Comparison of ENCODE assay signal across 18 cellular contexts in the genomic region with DNA sequence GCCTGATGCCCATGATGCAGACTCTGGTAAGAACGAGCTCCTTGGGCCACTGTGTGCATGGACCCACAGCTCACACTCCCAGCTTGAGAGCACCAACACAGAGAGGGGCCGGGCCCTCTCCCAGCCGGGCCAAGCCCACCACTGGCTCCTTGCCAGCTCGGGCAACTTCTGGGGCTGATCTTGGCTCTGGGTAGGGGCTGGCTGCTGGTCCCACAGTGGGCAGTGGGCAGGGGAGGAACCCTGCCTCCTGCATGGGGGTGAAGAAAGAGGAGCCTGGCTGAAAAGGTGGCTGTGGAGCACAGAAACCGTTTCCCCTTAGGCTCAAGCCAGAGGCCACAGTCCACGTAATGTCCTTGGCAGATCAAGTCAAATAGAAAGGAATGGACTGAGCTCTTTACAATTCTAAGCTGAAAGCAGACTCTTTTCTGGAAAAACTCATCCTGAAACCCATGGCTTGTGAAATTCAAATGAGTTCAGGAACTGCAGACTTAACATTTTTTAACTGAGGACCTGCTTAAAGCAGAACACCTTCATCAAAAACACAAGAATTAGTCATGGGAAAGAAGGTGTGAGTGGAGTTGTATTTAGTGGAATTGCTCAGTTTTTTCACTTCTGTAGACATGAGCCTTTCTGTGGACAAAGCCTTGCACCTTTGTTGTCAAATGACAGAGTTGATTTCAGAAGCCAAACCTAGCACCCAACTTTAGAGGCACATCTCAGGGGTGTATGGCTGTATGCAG.
A peak's percentile ranks its signal among the peaks of the same experiment; 100 is the strongest.
DNase-seq lines count a peak whose midpoint lies in the region; ATAC-seq, FAIRE-seq and TF ChIP-seq lines count a peak whose summit lies in the region.
"Had no signal": no experiment of that assay in that cellular context is flagged by ENCODE, and none has a peak within 500 bp of the region (broad histone marks: within the 10 kb centered on the region; RNA-seq: fewer than 3 reads in every experiment).

No MANE protein-coding gene starts in this region.

- FAIRE-seq in kidney (lab: Jason Lieb, UNC) = no peak

- H3K9me3 Mint-ChIP-seq in GM23338 = no peaks in the 10 kb centered on the region
- no peaks in the 10 kb centered on the region for H3K9me3 Mint-ChIP-seq in activated CD8-positive, alpha-beta memory T cell treated with anti-CD3 and anti-CD28 coated beads, Interleukin-2, amount 10 ng/mL, durations not matched to agents 7 days and 5 days (ENCODE audit: low read depth)
- H3K9me3 Mint-ChIP-seq: CD8-positive, alpha-beta memory T cell had no signal

- TF ChIP-seq EP300 in sigmoid colon (IDR thresholded peaks at IDR 0.05) = no peak

- H3K4me3 ChIP-seq in GM23338 (no peak overlapping the region), Panc1 (ENCODE audit: low read depth in 2 of 2, low read length in 2 of 2) (no peak overlapping the region), kidney (ENCODE audit: low read length in 2 of 2) (no peak overlapping the region), sigmoid colon (no peak overlapping the region)
- H3K4me3 ChIP-seq: lower lobe of right lung, testis had no signal

- no peak overlapping the region for H3K4me2 ChIP-seq in GM23338

- no peak for ATAC-seq in GM23338
- ATAC-seq in Panc1 = no peak
- no peak for ATAC-seq in activated CD8-positive, alpha-beta memory T cell treated with anti-CD3 and anti-CD28 coated beads, Interleukin-2, amount 10 ng/mL, durations not matched to agents 7 days and 5 days
- ATAC-seq in GM18907 (IDR thresholded peaks at IDR 0.05; ENCODE audit: unreplicated experiment) = no peak
- ATAC-seq: esophagus mucosa, lower lobe of right lung had no signal

- H3K27ac Mint-ChIP-seq in GM23338 = peak overlapping the region; percentile 10; the same call in 1 of the 2 replicates
- no peak overlapping the region for H3K27ac Mint-ChIP-seq in activated CD8-positive, alpha-beta memory T cell treated with anti-CD3 and anti-CD28 coated beads, Interleukin-2, amount 10 ng/mL, durations not matched to agents 7 days and 5 days

- CTCF ChIA-PET in Panc1 (lab: Charles Lee) = no interaction called here
- CTCF ChIA-PET in activated CD8-positive, alpha-beta memory T cell treated with anti-CD3 and anti-CD28 coated beads, Interleukin-2, amount 10 ng/mL, durations not matched to agents 7 days and 5 days (lab: Charles Lee) = no interaction called here

- TF ChIP-seq CTCF in GM23338 (conservative IDR thresholded peaks at IDR 0.05; ENCODE audit: low read depth in 2 of 2) (no peak), Panc1 (IDR thresholded peaks at IDR 0.05) (no peak), kidney (IDR thresholded peaks at IDR 0.05; ENCODE audit: borderline replicate concordance, extremely low read depth, insufficient read depth) (no peak), sigmoid colon (IDR thresholded peaks at IDR 0.05) (no peak)

- H3K9me3 ChIP-seq in Panc1 (ENCODE audit: control insufficient read depth, insufficient read depth, low read depth, low read length) (no peaks in the 10 kb centered on the region), kidney (ENCODE audit: control insufficient read depth in 1 of 2, low read length in 2 of 2) (no peaks in the 10 kb centered on the region), sigmoid colon (no peaks in the 10 kb centered on the region)
- H3K9me3 ChIP-seq: lower lobe of right lung, testis had no signal

- 83 to 91% methylated on average over 6 of the region's 6 CpGs for WGBS in sigmoid colon, 2 donors

- BruUV-seq in Panc1 (replicated peaks; lab: Mats Ljungman, UMichigan) = no TSS peak

- no peak overlapping the region for H3K4me3 Mint-ChIP-seq in GM23338
- H3K4me3 Mint-ChIP-seq in activated CD8-positive, alpha-beta memory T cell treated with anti-CD3 and anti-CD28 coated beads, Interleukin-2, amount 10 ng/mL, durations not matched to agents 7 days and 5 days = no peak overlapping the region
- H3K4me3 Mint-ChIP-seq: CD8-positive, alpha-beta memory T cell had no signal

- H3F3A ChIP-seq in GM23338 (replicated peaks; ENCODE audit: low read depth) = no peaks in the 10 kb centered on the region

- no peaks in the 10 kb centered on the region for H3K9me2 ChIP-seq in GM23338 (ENCODE audit: insufficient read depth)

- no peaks in the 10 kb centered on the region for H3K79me2 ChIP-seq in GM23338 (replicated peaks; ENCODE audit: insufficient read depth)

- TF ChIP-seq POLR2A in sigmoid colon (IDR thresholded peaks at IDR 0.05) = no peak

- H2AFZ ChIP-seq in GM23338 = no peak overlapping the region

- no peaks in the 10 kb centered on the region for H3K4me1 ChIP-seq in GM23338 (ENCODE audit: insufficient read depth)
- peaks cover 2% of the 10 kb centered on the region; the same call in 1 of the 2 replicates for H3K4me1 ChIP-seq in Panc1 (ENCODE audit: control insufficient read depth, insufficient read depth, low read length)
- no peaks in the 10 kb centered on the region for H3K4me1 ChIP-seq in kidney (ENCODE audit: control insufficient read depth in 1 of 2, insufficient read depth in 1 of 2, low read depth in 1 of 2, low read length in 2 of 2)
- H3K4me1 ChIP-seq in sigmoid colon = peaks cover 0 to 32% (median 26%) of the 10 kb centered on the region in 4 donors
- H3K4me1 ChIP-seq: testis had no signal

- H3K27me3 Mint-ChIP-seq in GM23338 (ENCODE audit: insufficient read depth, low read depth, poor library complexity) = peaks cover 4% of the 10 kb centered on the region
- no peaks in the 10 kb centered on the region for H3K27me3 Mint-ChIP-seq in activated CD8-positive, alpha-beta memory T cell treated with anti-CD3 and anti-CD28 coated beads, Interleukin-2, amount 10 ng/mL, durations not matched to agents 7 days and 5 days
- H3K27me3 Mint-ChIP-seq: CD8-positive, alpha-beta memory T cell had no signal

- H3K27ac ChIP-seq in GM23338 (ENCODE audit: low read depth) (no peak overlapping the region), Panc1 (ENCODE audit: low read length) (peak overlapping the region; percentile 51; the same call in 1 of the 2 replicates), kidney (ENCODE audit: low read depth in 2 of 2, low read length in 2 of 2) (no peak overlapping the region), sigmoid colon (peak overlapping the region; percentile 15 to 76 (median 58))
- H3K27ac ChIP-seq: lower lobe of right lung, testis had no signal

- in situ Hi-C loops in Panc1 (cut with HindIII; ENCODE audit: low pct_unique_long_range_greater_than_20kb, low sequenced_read_pairs) = no loop called here

- intact Hi-C loops in Panc1 (cut with micrococcal nuclease; ENCODE audit: unreplicated experiment) = no loop called here
- intact Hi-C loops in kidney (cut with DNase I) = no loop called here
- intact Hi-C loops in sigmoid colon (cut with DNase I) = no loop called here

- DNase-seq in GM23338 (ENCODE audit: low spot score) (no peak), Panc1 (ENCODE audit: low read depth, low spot score) (no peak), kidney (peak; percentile 58), sigmoid colon (no peak), NCI-H1048 (lab: John Stamatoyannopoulos, UW) (no peak)
- no peak for DNase-seq in activated CD8-positive, alpha-beta memory T cell treated with anti-CD3 and anti-CD28 coated beads, Interleukin-2, amount 10 ng/mL, durations not matched to agents 7 days and 5 days
- DNase-seq: activated CD4-positive, alpha-beta T cell treated with anti-CD3 and anti-CD28 coated beads for 1 hour; activated naive CD4-positive, alpha-beta T cell; CD8-positive, alpha-beta memory T cell; effector memory CD4-positive, alpha-beta T cell; lower lobe of right lung; NCI-H1436; NCI-H510A; retina; stimulated activated CD4-positive, alpha-beta T cell treated with anti-CD3 and anti-CD28 coated beads, Interleukin-15, amount 100 ng/mL, for 24 hours; testis had no signal

- H3K9ac ChIP-seq in kidney (ENCODE audit: low read length in 2 of 2) = no peak overlapping the region

- H3K36me3 ChIP-seq in GM23338 (ENCODE audit: insufficient read depth) (no peaks in the 10 kb centered on the region), Panc1 (ENCODE audit: control insufficient read depth, insufficient read depth, low read length) (no peaks in the 10 kb centered on the region), kidney (ENCODE audit: control insufficient read depth in 1 of 2, insufficient read depth in 2 of 2, low read length in 2 of 2) (peaks cover 6 to 19% of the 10 kb centered on the region in 2 donors), sigmoid colon (peaks cover 0 to 45% (median 21%) of the 10 kb centered on the region in 4 donors)

- no peaks in the 10 kb centered on the region for H3K27me3 ChIP-seq in GM23338 (ENCODE audit: insufficient read depth)
- no peaks in the 10 kb centered on the region for H3K27me3 ChIP-seq in Panc1 (ENCODE audit: control insufficient read depth, insufficient read depth, low read length)
- no peaks in the 10 kb centered on the region for H3K27me3 ChIP-seq in sigmoid colon
- H3K27me3 ChIP-seq: testis had no signal

- H3K4me1 Mint-ChIP-seq in GM23338 = peaks cover 13% of the 10 kb centered on the region; the same call in 2 of the 3 replicates
- no peaks in the 10 kb centered on the region for H3K4me1 Mint-ChIP-seq in activated CD8-positive, alpha-beta memory T cell treated with anti-CD3 and anti-CD28 coated beads, Interleukin-2, amount 10 ng/mL, durations not matched to agents 7 days and 5 days

- POLR2A ChIA-PET in Panc1 (lab: Charles Lee) = no interaction called here

- H4K20me1 ChIP-seq in GM23338 (replicated peaks; ENCODE audit: insufficient read depth) = no peaks in the 10 kb centered on the region

- peaks cover 7% of the 10 kb centered on the region; the same call in 2 of the 3 replicates for H3K36me3 Mint-ChIP-seq in GM23338 (ENCODE audit: low read depth)
- peaks cover 12% of the 10 kb centered on the region for H3K36me3 Mint-ChIP-seq in activated CD8-positive, alpha-beta memory T cell treated with anti-CD3 and anti-CD28 coated beads, Interleukin-2, amount 10 ng/mL, durations not matched to agents 7 days and 5 days

TF ChIP-seq in GM23338, 12 proteins besides CTCF, POLR2A, EP300 and RAD21 (continues in another document):
- TF ChIP-seq CREB1 (CRISPR knock-in tag; IDR thresholded peaks at IDR 0.05; ENCODE audit: low read depth) (no peak), POLR2AphosphoS5 (IDR thresholded peaks at IDR 0.05; ENCODE audit: low read depth) (no peak), NANOG (IDR thresholded peaks at IDR 0.05; ENCODE audit: borderline replicate concordance) (no peak), EZH2phosphoT487 (IDR thresholded peaks at IDR 0.05; ENCODE audit: unreplicated experiment) (no peak), ZNF114 (CRISPR knock-in tag; IDR thresholded peaks at IDR 0.05) (no peak), EZH2 (IDR thresholded peaks at IDR 0.05; ENCODE audit: low read depth, unreplicated experiment) (no peak)

Comparison
In these comparisons a context has a peak if more than half of its experiments do, and no peak if none do; other contexts are left out.
1. H3K27ac ChIP-seq: peak in Panc1 (single experiment) and sigmoid colon (4 of 4); none in GM23338 (single experiment) and kidney (0 of 2).